Comparison of ENCODE assay signal across 30 cellular contexts in genomic region chr14:37133284-37133913, GRCh38. TPM values are rescaled to one million over a fixed set of nuclear protein-coding genes. Genes with fewer than 3 reads are reported as not detected.
"Had no signal": no experiment of that assay in that cellular context is flagged by ENCODE, and none has a peak within 500 bp of the region (broad histone marks: within the 10 kb centered on the region; RNA-seq: fewer than 3 reads in every experiment).

No MANE protein-coding gene starts in this region.

- ATAC-seq: naive thymus-derived CD8-positive, alpha-beta T cell; natural killer cell treated with Interleukin-12 subunit alpha and Interleukin-12 subunit beta and Interleukin-15 and Interleukin-18, amount 100 ng/mL, for 72 hours; psoas muscle; right cardiac atrium; sciatic nerve; stimulated activated memory B cell treated with anti-CD40 and anti-IgM and Interleukin-4, amounts not matched to agents 10 μg/mL and 1 μg/mL and 100 μg/mL, for 72 hours; stimulated activated naive CD8-positive, alpha-beta T cell treated with anti-CD3 and anti-CD28 coated beads, Interleukin-15, amount 100 ng/mL, for 72 hours; stimulated activated naive CD8-positive, alpha-beta T cell treated with anti-CD3 and anti-CD28 coated beads, Interleukin-15, Interleukin-2, amounts not matched to agents 100 U/mL and 50 U/mL, for 24 hours; upper lobe of right lung had no signal

- H3K27ac ChIP-seq: neural progenitor cell, ovary, parathyroid adenoma, psoas muscle, skin epidermis, spleen, suprapubic skin, testis, tibial artery, transverse colon, upper lobe of right lung, uterus had no signal

- H3K4me1 ChIP-seq: neural progenitor cell, parathyroid adenoma, psoas muscle, spleen, suprapubic skin, tibial artery, transverse colon, upper lobe of right lung, uterus had no signal

- H3K4me3 ChIP-seq: neural progenitor cell, ovary, psoas muscle, skin epidermis, smooth muscle cell, spleen, suprapubic skin, testis, tibial artery, transverse colon, upper lobe of right lung, uterus had no signal

- H3K36me3 ChIP-seq: neural progenitor cell, ovary, spleen, suprapubic skin, tibial artery, transverse colon, upper lobe of right lung, uterus had no signal

- H3K79me2 ChIP-seq: parathyroid adenoma had no signal

- H2AFZ ChIP-seq: neural progenitor cell, parathyroid adenoma had no signal

- H3K9ac ChIP-seq: neural progenitor cell, parathyroid adenoma had no signal

- H3K9me3 ChIP-seq: ovary, psoas muscle, spleen, suprapubic skin, testis, tibial artery, transverse colon, upper lobe of right lung, uterus had no signal

- DNase-seq: naive thymus-derived CD8-positive, alpha-beta T cell; nephron progenitor cell; occipital lobe; ovary; posterior cingulate gyrus; psoas muscle; right cardiac atrium; spleen; stimulated activated CD4-positive, alpha-beta T cell treated with anti-CD3 and anti-CD28 coated beads, Interleukin-12 subunit alpha, Interleukin-12 subunit beta, amount 100 ng/mL, for 4 hours; stimulated activated CD4-positive, alpha-beta T cell treated with anti-CD3 and anti-CD28 coated beads, Interleukin-1b, Interleukin-23, amount 100 ng/mL, for 48 hours; stimulated activated CD4-positive, alpha-beta T cell treated with anti-CD3 and anti-CD28 coated beads, Interleukin-4, amount 100 ng/mL, for 1 hour; stimulated activated CD4-positive, alpha-beta T cell treated with anti-CD3 and anti-CD28 coated beads, Interleukin-4, amount 100 ng/mL, for 4 hours; stimulated activated CD8-positive, alpha-beta memory T cell treated with anti-CD3 and anti-CD28 coated beads, Interleukin-4, amount 100 ng/mL, for 48 hours; stimulated activated naive CD4-positive, alpha-beta T cell; stimulated activated naive CD8-positive, alpha-beta T cell treated with anti-CD3 and anti-CD28 coated beads, Interleukin-15, amount 100 ng/mL, for 72 hours; stimulated activated naive CD8-positive, alpha-beta T cell treated with anti-CD3 and anti-CD28 coated beads, Interleukin-15, Interleukin-2, amounts not matched to agents 100 U/mL and 50 U/mL, for 24 hours; substantia nigra; testis; tibial artery; transverse colon; upper lobe of right lung; uterus had no signal

- H3K27me3 ChIP-seq: neural progenitor cell, ovary, spleen, suprapubic skin, testis, transverse colon, upper lobe of right lung, uterus had no signal

- H3K4me2 ChIP-seq: neural progenitor cell, smooth muscle cell had no signal

RNA-seq across cellular contexts. Expression of gene SLC25A21, which starts 39.0 kb away (rescaled TPM):
- total RNA-seq: naive thymus-derived CD8-positive, alpha-beta T cell; natural killer cell treated with Interleukin-12 subunit alpha and Interleukin-12 subunit beta and Interleukin-15 and Interleukin-18, amount 100 ng/mL, for 72 hours; smooth muscle cell had no signal
- polyA plus RNA-seq: naive thymus-derived CD8-positive, alpha-beta T cell had no signal
